ENCODE assay signal across 20 cellular contexts in the genomic region with DNA sequence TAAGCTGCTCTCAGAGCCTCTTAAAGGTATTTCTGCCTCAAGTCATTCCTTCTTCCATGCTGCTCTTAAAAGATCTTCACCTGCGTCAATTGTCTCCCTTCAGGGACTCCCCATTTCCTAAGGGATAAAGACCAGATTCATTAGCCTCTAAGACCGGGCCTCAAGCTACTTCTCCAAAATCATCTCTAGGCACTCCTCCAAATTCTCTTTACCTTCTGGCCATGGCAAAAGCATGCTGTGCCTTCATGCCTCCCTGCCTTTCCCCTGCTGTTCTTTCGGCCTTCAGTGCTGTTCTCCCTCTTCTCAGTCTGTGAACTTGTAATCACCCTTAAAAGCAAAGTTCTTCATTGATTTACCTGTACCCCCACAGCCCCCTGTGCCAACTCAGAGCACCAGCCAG. TPM values are rescaled to one million over a fixed set of nuclear protein-coding genes. Genes with fewer than 3 reads are reported as not detected.
A peak's percentile ranks its signal among the peaks of the same experiment; 100 is the strongest.
DNase-seq lines count a peak whose midpoint lies in the region; ATAC-seq and TF ChIP-seq lines count a peak whose summit lies in the region.
"Had no signal": no experiment of that assay in that cellular context is flagged by ENCODE, and none has a peak within 500 bp of the region (broad histone marks: within the 10 kb centered on the region; RNA-seq: fewer than 3 reads in every experiment).

No MANE protein-coding gene starts in this region.

- WGBS in right cardiac atrium = 87% methylated on average over 3 of the region's 3 CpGs
- WGBS in gastroesophageal sphincter (ENCODE audit: low coverage in 1 of 2), 2 donors = 93 to 97% methylated on average over 3 of the region's 3 CpGs

- H3K9me3 ChIP-seq in right cardiac atrium (ENCODE audit: control insufficient read depth, low read length) (no peaks in the 10 kb centered on the region), gastroesophageal sphincter (no peaks in the 10 kb centered on the region), gastrocnemius medialis (no peaks in the 10 kb centered on the region)

- TF ChIP-seq POLR2A in gastroesophageal sphincter (IDR thresholded peaks at IDR 0.05) (no peak), gastrocnemius medialis (IDR thresholded peaks at IDR 0.05) (no peak)

- H3K4me1 ChIP-seq in right cardiac atrium (ENCODE audit: control insufficient read depth, insufficient read depth, low read length) (peaks cover 18% of the 10 kb centered on the region), gastroesophageal sphincter (peaks cover 0 to 94% (median 22%) of the 10 kb centered on the region in 3 donors), gastrocnemius medialis (peaks cover 62 to 67% of the 10 kb centered on the region in 2 donors)

- H3K36me3 ChIP-seq in gastroesophageal sphincter = no peaks in the 10 kb centered on the region
- H3K36me3 ChIP-seq in gastrocnemius medialis = no peaks in the 10 kb centered on the region

- peaks cover 3% of the 10 kb centered on the region for H3K27me3 Mint-ChIP-seq in activated T-cell treated with anti-CD3 and anti-CD28 coated beads, Interleukin-2, amount 50 U/mL, for 72 hours (ENCODE audit: low read depth)

- peak overlapping the region; percentile 2 for H3K27ac ChIP-seq in right cardiac atrium (ENCODE audit: low read length)
- peak overlapping the region in 3 of 4 donors; percentile 9 to 95 (median 95) for H3K27ac ChIP-seq in gastroesophageal sphincter
- peak overlapping the region; percentile 97 to 98 (median 98) for H3K27ac ChIP-seq in gastrocnemius medialis
- H3K27ac ChIP-seq: GM23248 had no signal

- DNase-seq in right cardiac atrium (no peak), Right ventricle myocardium inferior (ENCODE audit: missing footprints) (no peak), gastrocnemius medialis (no peak)
- DNase-seq in activated T-cell treated with anti-CD3 and anti-CD28 coated beads, Interleukin-2, amount 50 U/mL, for 72 hours = no peak
- DNase-seq: DMS79, GM23248, H9, HFFc6, KBM-7, MM.1S, NCI-H1048, NCI-H1417 treated with DMSO at 0.1 percent for 48 hours, NCI-H187, NCI-H446, NCI-H526, Right ventricle myocardium superior had no signal

- no peak overlapping the region for H3K4me3 Mint-ChIP-seq in activated T-cell treated with anti-CD3 and anti-CD28 coated beads, Interleukin-2, amount 50 U/mL, for 72 hours
- H3K4me3 Mint-ChIP-seq: CD14-positive monocyte, H9, HFFc6 had no signal

- TF ChIP-seq CTCF in gastroesophageal sphincter (IDR thresholded peaks at IDR 0.05) = no peak
- no peak for TF ChIP-seq CTCF in gastrocnemius medialis (IDR thresholded peaks at IDR 0.05 in 4 of 5, conservative IDR thresholded peaks at IDR 0.05 in 1 of 5)

- ATAC-seq in right cardiac atrium (no peak), Right ventricle myocardium inferior (no peak), gastroesophageal sphincter (no peak), gastrocnemius medialis (no peak), GM21367 (IDR thresholded peaks at IDR 0.05; ENCODE audit: unreplicated experiment) (no peak), HG03521 (IDR thresholded peaks at IDR 0.05; ENCODE audit: unreplicated experiment) (no peak)
- ATAC-seq in activated T-cell treated with anti-CD3 and anti-CD28 coated beads, Interleukin-2, amount 50 U/mL, for 72 hours (replicated peaks in 1 of 2) = no peak

- no peaks in the 10 kb centered on the region for H3K9me3 Mint-ChIP-seq in activated T-cell treated with anti-CD3 and anti-CD28 coated beads, Interleukin-2, amount 50 U/mL, for 72 hours
- H3K9me3 Mint-ChIP-seq: H9, HFFc6 had no signal

- in situ Hi-C loops in gastrocnemius medialis (cut with MboI; ENCODE audit: low sequenced_read_pairs in 4 of 4) = loop anchor here in 1 of 4 donors (10.0 kb wide), 1 partner anchor 89 kb away; no protein-coding TSS in a partner anchor

- H3K27me3 ChIP-seq in right cardiac atrium (ENCODE audit: control insufficient read depth, insufficient read depth) (no peaks in the 10 kb centered on the region), gastroesophageal sphincter (no peaks in the 10 kb centered on the region), gastrocnemius medialis (no peaks in the 10 kb centered on the region)

- no peak overlapping the region for H3K27ac Mint-ChIP-seq in activated T-cell treated with anti-CD3 and anti-CD28 coated beads, Interleukin-2, amount 50 U/mL, for 72 hours
- H3K27ac Mint-ChIP-seq: CD14-positive monocyte, H9, HFFc6 had no signal

- no peak for TF ChIP-seq EP300 in gastroesophageal sphincter (IDR thresholded peaks at IDR 0.05)

- intact Hi-C loops in right cardiac atrium (cut with DNase I) (loop anchor here in 3 of 4 donors (10.0 kb wide), 1 partner anchor 89 kb away; no protein-coding TSS in a partner anchor), Right ventricle myocardium inferior (cut with DNase I) (no loop called here), gastrocnemius medialis (cut with DNase I; ENCODE audit: low total_unique reads) (no loop called here)

- peaks cover 22% of the 10 kb centered on the region for H3K4me1 Mint-ChIP-seq in activated T-cell treated with anti-CD3 and anti-CD28 coated beads, Interleukin-2, amount 50 U/mL, for 72 hours (ENCODE audit: low read depth)

- H3K36me3 Mint-ChIP-seq in activated T-cell treated with anti-CD3 and anti-CD28 coated beads, Interleukin-2, amount 50 U/mL, for 72 hours (ENCODE audit: insufficient read depth in 2 of 2) = peaks cover 0 to 2% of the 10 kb centered on the region in 2 donors

- H3K4me3 ChIP-seq in right cardiac atrium (ENCODE audit: low read length) (no peak overlapping the region), gastroesophageal sphincter (no peak overlapping the region), gastrocnemius medialis (no peak overlapping the region)
- H3K4me3 ChIP-seq: GM23248 had no signal

RNA-seq across cellular contexts. Expression of gene TMOD1, which starts 4.4 kb away (rescaled TPM):
- total RNA-seq in right cardiac atrium (100 to 1,000 TPM; 177 to 220 (median 208) TPM), Right ventricle myocardium inferior (192 TPM), gastroesophageal sphincter (10 to 100 TPM; 38.6 to 99.6 (median 76.7) TPM), gastrocnemius medialis (100 to 1,000 TPM in 3 of 4 donors, 10 to 100 TPM in 1; 82.3 to 202 (median 175) TPM)
- polyA plus RNA-seq in right cardiac atrium = 184 TPM
- total RNA-seq in activated T-cell treated with anti-CD3 and anti-CD28 coated beads, Interleukin-2, amount 50 U/mL, for 72 hours = 1 to 10 TPM; 3.8 to 5.4 TPM

Comparison
In these comparisons a context has a peak if more than half of its experiments do, and no peak if none do; other contexts are left out.
1. intact Hi-C loops: an anchor here in right cardiac atrium (10.0 kb wide); none called in Right ventricle myocardium inferior and gastrocnemius medialis.
2. H3K27ac ChIP-seq: peak in every context shown above with its lines; median percentile 98 in gastrocnemius medialis; 95 in gastroesophageal sphincter; 2 in right cardiac atrium.
3. RNA of gene TMOD1, which starts 4.4 kb away (total RNA-seq): 177 to 220 TPM in right cardiac atrium, 192 TPM in Right ventricle myocardium inferior (single experiment), 82.3 to 202 TPM in gastrocnemius medialis and 38.6 to 99.6 TPM in gastroesophageal sphincter; 3.8 to 5.4 TPM in activated T-cell treated with anti-CD3 and anti-CD28 coated beads, Interleukin-2, amount 50 U/mL, for 72 hours; every median in the first group is over 4 times any median in the second.